Comparison of ENCODE assay signal across 17 cellular contexts in genomic region chr1:60510162-60510561, GRCh38.
A peak's percentile ranks its signal among the peaks of the same experiment; 100 is the strongest.
DNase-seq lines count a peak whose midpoint lies in the region; TF ChIP-seq lines count a peak whose summit lies in the region.
"Had no signal": no experiment of that assay in that cellular context is flagged by ENCODE, and none has a peak within 500 bp of the region (broad histone marks: within the 10 kb centered on the region; RNA-seq: fewer than 3 reads in every experiment).

No MANE protein-coding gene starts in this region.

- no peak overlapping the region for H3K27ac ChIP-seq in spleen
- H3K27ac ChIP-seq: HL-60, KMS-11, SK-N-MC had no signal

- peaks cover 0 to 4% (median 0%) of the 10 kb centered on the region in 6 donors for H3K4me1 ChIP-seq in spleen

- H3K27me3 ChIP-seq in spleen (replicated peaks in 1 of 7), result no peaks in the 10 kb centered on the region

- no peak for TF ChIP-seq POLR2A in spleen (IDR thresholded peaks at IDR 0.05)

- no peak for TF ChIP-seq CTCF in epithelial cell of esophagus (IDR thresholded peaks at IDR 0.05; ENCODE audit: insufficient read depth, low read depth, low read length, missing control alignments)
- TF ChIP-seq CTCF in spleen (IDR thresholded peaks at IDR 0.05 in 8 of 11, conservative IDR thresholded peaks at IDR 0.05 in 3 of 11), result no peak

- intact Hi-C loops in spleen (cut with DNase I; ENCODE audit: low total_unique reads), result no loop called here

- H3K36me3 ChIP-seq in spleen, result no peaks in the 10 kb centered on the region

- H3K9me3 ChIP-seq in spleen, result no peaks in the 10 kb centered on the region

- DNase-seq in EL (peak; percentile 3), NCI-H69 (lab: John Stamatoyannopoulos, UW) (peak; percentile 7), epithelial cell of esophagus (ENCODE audit: low read depth) (peak; percentile 15), left kidney (ENCODE audit: low read depth, low spot score) (peak; percentile 29), HuH-7.5 (ENCODE audit: low spot score) (no peak), kidney glomerular epithelial cell (lab: John Stamatoyannopoulos, UW) (no peak), spleen (no peak)
- DNase-seq in effector CD8-positive, alpha-beta T cell (lab: John Stamatoyannopoulos, UW), result no peak
- DNase-seq: CD8-positive, alpha-beta T cell; GOT3; MM.1S; NCI-H1417 treated with DMSO at 0.1 percent for 48 hours; NCI-H2081; NCI-H524 treated with DMSO at 0.1 percent for 48 hours had no signal

- H3K4me3 ChIP-seq in epithelial cell of esophagus (ENCODE audit: low read length) (no peak overlapping the region), spleen (no peak overlapping the region)
- H3K4me3 ChIP-seq: SK-N-MC had no signal

Comparison
In these comparisons a context has a peak if more than half of its experiments do, and no peak if none do; other contexts are left out.
1. DNase-seq: peak in EL (single experiment), NCI-H69 (single experiment), epithelial cell of esophagus (single experiment) and left kidney (single experiment); none in effector CD8-positive, alpha-beta T cell (single experiment), HuH-7.5 (single experiment), kidney glomerular epithelial cell (single experiment) and spleen (single experiment).